ENCODE assay signal across 28 cellular contexts in genomic region chr6:10991115-10991514, GRCh38. TPM values are rescaled to one million over a fixed set of nuclear protein-coding genes. Genes with fewer than 3 reads are reported as not detected.
"Had no signal": no experiment of that assay in that cellular context is flagged by ENCODE, and none has a peak within 500 bp of the region (broad histone marks: within the 10 kb centered on the region; RNA-seq: fewer than 3 reads in every experiment).

No MANE protein-coding gene starts in this region.

- H3K27me3 ChIP-seq: brain microvascular endothelial cell, cardiac muscle cell had no signal

- H3K27ac ChIP-seq: brain microvascular endothelial cell, cardiac muscle cell, SK-N-MC, VCaP had no signal

- H3K36me3 ChIP-seq: brain microvascular endothelial cell, cardiac muscle cell had no signal

- H3K4me3 ChIP-seq: cardiac muscle cell, SK-N-MC had no signal

- DNase-seq: activated CD4-positive, alpha-beta memory T cell treated with anti-CD3 and anti-CD28 coated beads, Interleukin-2, amount 10 ng/mL, durations not matched to agents 7 days and 5 days; activated CD4-positive, alpha-beta T cell treated with anti-CD3 and anti-CD28 coated beads for 36 hours; activated CD4-positive, alpha-beta T cell treated with anti-CD3 and anti-CD28 coated beads, Interleukin-2, amount 50 U/mL, for 1 hour; activated CD4-positive, CD25-positive, alpha-beta regulatory T cell; activated gamma-delta T cell treated with Interleukin-2 at 50 U/mL for 16 hours; activated naive CD4-positive, alpha-beta T cell treated with anti-CD3 and anti-CD28 coated beads, Interleukin-2, amount 10 ng/mL, durations not matched to agents 7 days and 5 days; activated naive CD8-positive, alpha-beta T cell treated with anti-CD3 and anti-CD28 coated beads for 36 hours; activated T-cell treated with anti-CD3 and anti-CD28 coated beads for 4 hours; activated T-cell treated with anti-CD3 and anti-CD28 coated beads, Interleukin-2, amount 50 U/mL, for 48 hours; brain microvascular endothelial cell; Kasumi-1; NCI-H1105 treated with DMSO at 0.1 percent for 48 hours; NCI-H1436 treated with DMSO at 0.1 percent for 48 hours; NCI-H187 treated with DMSO at 0.1 percent for 48 hours; NCI-H2081 treated with DMSO at 0.1 percent for 48 hours; NCI-H446; NCI-H526; NCI-H774; NK-92 treated with Interleukin-12 subunit alpha and Interleukin-12 subunit beta, amount 100 ng/mL, for 24 hours; OCI-M1; RPMI8226; T-helper 1 cell had no signal

RNA-seq across cellular contexts. Expression of gene ELOVL2, which starts 53.0 kb away (rescaled TPM):
- total RNA-seq: activated CD4-positive, alpha-beta memory T cell treated with anti-CD3 and anti-CD28 coated beads, Interleukin-2, amount 10 ng/mL, durations not matched to agents 7 days and 5 days; activated CD4-positive, alpha-beta T cell treated with anti-CD3 and anti-CD28 coated beads for 36 hours; activated CD8-positive, alpha-beta memory T cell treated with anti-CD3 and anti-CD28 coated beads for 36 hours; activated naive CD8-positive, alpha-beta T cell treated with anti-CD3 and anti-CD28 coated beads for 36 hours; activated T-helper 2 cell treated with anti-CD3 and anti-CD28 coated beads, Interferon-gamma antibody, Interleukin-2, Interleukin-4, amounts not matched to agents 10 μg/mL and 5 μg/mL and 100 μg/mL, durations not matched to agents 14 hours and 24 hours and 36 hours; T-helper 2 cell treated with Interferon-gamma antibody and Interleukin-4, amounts not matched to agents 100 ng/mL and 5 ng/mL, for 36 hours had no signal
- polyA plus RNA-seq: cardiac muscle cell had no signal
